8 cellular contexts compared by ENCODE assay signal in genomic region chr14:39175445-39176262, GRCh38. TPM values are rescaled to one million over a fixed set of nuclear protein-coding genes. Genes with fewer than 3 reads are reported as not detected.
DNase-seq lines count a peak whose midpoint lies in the region; ATAC-seq, FAIRE-seq and TF ChIP-seq lines count a peak whose summit lies in the region.

No MANE protein-coding gene starts in this region.

- peak overlapping the region; percentile 60 to 99 (median 92) for H3K4me3 ChIP-seq in dorsolateral prefrontal cortex
- peak overlapping the region; percentile 85 to 93 for H3K4me3 ChIP-seq in mesenchymal stem cell (ENCODE audit: insufficient read depth in 1 of 2, low read depth in 1 of 2, low read length in 2 of 2)

- H3K36me3 ChIP-seq in mesenchymal stem cell (ENCODE audit: control insufficient read depth in 1 of 2, insufficient read depth in 2 of 2, low read depth in 1 of 2, low read length in 2 of 2) = peaks cover 15 to 45% of the 10 kb centered on the region in 2 experiments

- peak overlapping the region in 1 of 2 experiments; percentile 86 for H3K23ac ChIP-seq in mesenchymal stem cell (ENCODE audit: low read length in 2 of 2)

- H4K91ac ChIP-seq in mesenchymal stem cell (ENCODE audit: low read length) = peak overlapping the region; percentile 2

- H3K18ac ChIP-seq in mesenchymal stem cell (ENCODE audit: low read depth in 1 of 2, low read length in 2 of 2) = peak overlapping the region; percentile 59 to 76

- H3K4me3 Mint-ChIP-seq in CD14-positive monocyte = peak overlapping the region; percentile 99 to 100

- H3K4me2 ChIP-seq in mesenchymal stem cell (ENCODE audit: low read length, poor library complexity, severe bottlenecking) = peak overlapping the region; percentile 67

- H4K8ac ChIP-seq in mesenchymal stem cell (ENCODE audit: low read length) = peak overlapping the region; percentile 91

- H2AFZ ChIP-seq in mesenchymal stem cell (ENCODE audit: low read depth, low read length) = no peak overlapping the region

- H3K27ac ChIP-seq in dorsolateral prefrontal cortex (peak overlapping the region in 58 of 59 donors; percentile 21 to 99 (median 93)), mesenchymal stem cell (ENCODE audit: low read length, poor library complexity, severe bottlenecking) (peak overlapping the region; percentile 87), substantia nigra (ENCODE audit: low read depth, low read length, poor library complexity, severe bottlenecking) (peak overlapping the region; percentile 89)

- H3K9me3 Mint-ChIP-seq in CD14-positive monocyte = no peaks in the 10 kb centered on the region

- TF ChIP-seq CTCF in CD14-positive monocyte (IDR thresholded peaks at IDR 0.05) (no peak), dorsolateral prefrontal cortex (IDR thresholded peaks at IDR 0.05 in 54 of 56, conservative IDR thresholded peaks at IDR 0.05 in 2 of 56; ENCODE audit: low read depth in 1 of 56, partially characterized antibody in 56 of 56) (peak in 1 of 56 donors; percentile 6), D721Med (IDR thresholded peaks at IDR 0.05; ENCODE audit: insufficient read depth, missing control alignments) (no peak)

- DNase-seq in CD14-positive monocyte (ENCODE audit: low spot score) = peak; percentile 56
- DNase-seq in SK-N-DZ (ENCODE audit: low spot score) = peak; percentile 55
- DNase-seq in dorsolateral prefrontal cortex = peak in 3 of 10 donors; percentile 35 to 66 (median 63)
- no peak for DNase-seq in mesenchymal stem cell
- peak in 16 of 49 donors; percentile 31 to 76 (median 61) for DNase-seq in substantia nigra (lab: John Stamatoyannopoulos, UW)
- no peak for DNase-seq in D721Med (ENCODE audit: insufficient read length, low spot score)

- H3K27me3 ChIP-seq in dorsolateral prefrontal cortex = no peaks in the 10 kb centered on the region
- no peaks in the 10 kb centered on the region for H3K27me3 ChIP-seq in mesenchymal stem cell (ENCODE audit: control insufficient read depth in 1 of 2, insufficient read depth in 1 of 2, low read length in 2 of 2)

- no peak overlapping the region for H2BK12ac ChIP-seq in mesenchymal stem cell (ENCODE audit: low read length in 2 of 2)

- H3K27me3 Mint-ChIP-seq in CD14-positive monocyte (ENCODE audit: low read depth in 3 of 3) = no peaks in the 10 kb centered on the region

- peak; percentile 11 for ATAC-seq in GM19023 (IDR thresholded peaks at IDR 0.05; ENCODE audit: unreplicated experiment)
- ATAC-seq in HG03175 (IDR thresholded peaks at IDR 0.05; ENCODE audit: unreplicated experiment) = peak; percentile 3

- H3K14ac ChIP-seq in mesenchymal stem cell (ENCODE audit: low read length in 2 of 2) = peak overlapping the region in 1 of 2 experiments; percentile 82

- peaks cover 0 to 27% of the 10 kb centered on the region in 2 donors for H3K36me3 Mint-ChIP-seq in CD14-positive monocyte

- FAIRE-seq in D721Med (lab: Jason Lieb, UNC) = no peak

- H2BK5ac ChIP-seq in mesenchymal stem cell (ENCODE audit: low read depth, low read length, poor library complexity, severe bottlenecking) = peak overlapping the region; percentile 21

- peaks cover 17% of the 10 kb centered on the region for H3K4me1 Mint-ChIP-seq in CD14-positive monocyte

- H3K4me1 ChIP-seq in mesenchymal stem cell (ENCODE audit: control insufficient read depth, insufficient read depth, low read depth, low read length) = peaks cover 5% of the 10 kb centered on the region

- H3K27ac Mint-ChIP-seq in CD14-positive monocyte = peak overlapping the region; percentile 96 to 100 (median 99)

- peaks cover 8% of the 10 kb centered on the region for H3K79me1 ChIP-seq in mesenchymal stem cell (replicated peaks; ENCODE audit: low read length, poor library complexity, severe bottlenecking)

- under 1% methylated on average over 34 of the region's 36 CpGs for WGBS in mesenchymal stem cell

- intact Hi-C loops in CD14-positive monocyte (cut with micrococcal nuclease) = loop anchor here (2.0 to 5.0 kb wide), 4 partner anchors 73 to 257 kb away; partner anchors contain the start of genes FBXO33 (in 1 of the 2) and SEC23A (in 1 of the 2)
- intact Hi-C loops in dorsolateral prefrontal cortex (cut with DNase I) = loop anchor here (2.0 to 10.0 kb wide), 5 partner anchors 61 to 257 kb away; partner anchors contain the start of genes GEMIN2 (in 2 of the 2) and FBXO33 (in 1 of the 2)

- no peaks in the 10 kb centered on the region for H3K9me3 ChIP-seq in mesenchymal stem cell (ENCODE audit: control insufficient read depth, low read length)

- peak overlapping the region; percentile 53 for H2AK5ac ChIP-seq in mesenchymal stem cell (ENCODE audit: low read length, severe bottlenecking)

- peak overlapping the region; percentile 52 to 88 for H3K4ac ChIP-seq in mesenchymal stem cell (ENCODE audit: low read depth in 1 of 2, low read length in 2 of 2)

- peak overlapping the region; percentile 98 for H3K9ac ChIP-seq in mesenchymal stem cell (ENCODE audit: low read length)

- no peak overlapping the region for H2BK15ac ChIP-seq in mesenchymal stem cell (ENCODE audit: low read depth, poor library complexity, severe bottlenecking)

- no peak overlapping the region for H2BK120ac ChIP-seq in mesenchymal stem cell (ENCODE audit: low read depth, low read length)

RNA-seq across cellular contexts. Expression of gene PNN, which starts 0.6 kb away (rescaled TPM):
- 1 to 10 TPM; 4.7 to 9.0 TPM for polyA plus RNA-seq in CD14-positive monocyte
- 51.1 and 59.4 TPM in 2 replicates for polyA plus RNA-seq in SK-N-DZ (2014; cell fraction: cytosol; rRNA removed)
- polyA plus RNA-seq in SK-N-DZ (2014; cell fraction: nucleus; rRNA removed) = 187 and 416 TPM in 2 replicates
- total RNA-seq in dorsolateral prefrontal cortex = 10 to 100 TPM; 40.4 to 84.6 (median 55.2) TPM
- 43.5 TPM for polyA plus RNA-seq in mesenchymal stem cell (2013, experiment 1 of 2)
- polyA plus RNA-seq in mesenchymal stem cell (2013, experiment 2 of 2) = 41.0 TPM

RNA-seq across cellular contexts. Expression of gene TRAPPC6B, which starts 5.5 kb away (rescaled TPM):
- polyA plus RNA-seq in CD14-positive monocyte = 10 to 100 TPM in 1 of 2 donors, 1 to 10 TPM in 1; 9.6 to 16.9 TPM
- 20.9 and 24.2 TPM in 2 replicates for polyA plus RNA-seq in SK-N-DZ (2014; cell fraction: cytosol; rRNA removed)
- 16.3 and 19.4 TPM in 2 replicates for polyA plus RNA-seq in SK-N-DZ (2014; cell fraction: nucleus; rRNA removed)
- 10 to 100 TPM; 37.1 to 90.0 (median 64.0) TPM for total RNA-seq in dorsolateral prefrontal cortex
- polyA plus RNA-seq in mesenchymal stem cell (2013, experiment 1 of 2) = 20.0 TPM
- polyA plus RNA-seq in mesenchymal stem cell (2013, experiment 2 of 2) = 21.7 TPM

RNA-seq across cellular contexts. Expression of gene MIA2, which starts 58.1 kb away (rescaled TPM):
- 10 to 100 TPM; 19.1 to 24.6 TPM for polyA plus RNA-seq in CD14-positive monocyte
- 10.0 and 10.3 TPM in 2 replicates for polyA plus RNA-seq in SK-N-DZ (2014; cell fraction: cytosol; rRNA removed)
- 6.5 and 8.6 TPM in 2 replicates for polyA plus RNA-seq in SK-N-DZ (2014; cell fraction: nucleus; rRNA removed)
- total RNA-seq in dorsolateral prefrontal cortex = 10 to 100 TPM; 15.4 to 31.9 (median 23.5) TPM
- polyA plus RNA-seq in mesenchymal stem cell (2013, experiment 1 of 2) = 12.3 TPM
- polyA plus RNA-seq in mesenchymal stem cell (2013, experiment 2 of 2) = 12.6 TPM

Comparison
In these comparisons a context has a peak if more than half of its experiments do, and no peak if none do; other contexts are left out.
1. DNase-seq: peak in CD14-positive monocyte (single experiment) and SK-N-DZ (single experiment); none in mesenchymal stem cell (single experiment) and D721Med (single experiment).
2. Peak in every context shown above with its lines, with median percentiles within 50 percentile points of each other: H3K27ac ChIP-seq.